In the genomic region with DNA sequence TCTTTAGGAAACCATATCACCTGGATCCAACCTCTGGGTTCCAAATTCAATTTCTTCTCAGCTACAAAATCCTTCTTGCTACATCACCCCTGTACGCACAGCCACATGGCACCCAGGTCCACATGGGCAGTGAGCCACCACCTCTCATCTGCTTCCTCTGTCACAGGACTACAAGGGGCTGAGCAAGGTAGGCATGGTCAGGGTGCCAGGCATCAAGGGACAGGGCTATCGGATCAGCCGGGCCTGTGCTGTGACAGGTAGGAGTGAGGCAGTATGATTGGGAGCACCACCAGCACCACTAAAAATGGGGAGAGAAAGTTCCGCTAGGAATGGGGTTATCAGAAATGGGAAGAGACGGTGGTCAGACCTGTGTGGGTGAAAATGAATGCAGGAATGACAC, we compare ENCODE assay signal across 1 cellular context.
TF ChIP-seq lines count a peak whose summit lies in the region.

No MANE protein-coding gene starts in this region.

TF ChIP-seq in K562, 482 proteins besides CTCF, POLR2A, EP300 and RAD21:
- TF ChIP-seq ATF1 (CRISPR knock-in tag; IDR thresholded peaks at IDR 0.05), result no peak
- no peak for TF ChIP-seq ATF1 (tag; IDR thresholded peaks at IDR 0.05)
- TF ChIP-seq SNRNP70 (optimal IDR thresholded peaks at IDR 0.05; ENCODE audit: low read depth, low read length), result no peak
- TF ChIP-seq SRSF3 (IDR thresholded peaks at IDR 0.05; ENCODE audit: insufficient read depth, low read length), result no peak
- no peak for TF ChIP-seq ATF7 (IDR thresholded peaks at IDR 0.05)
- no peak for TF ChIP-seq PML (IDR thresholded peaks at IDR 0.05; ENCODE audit: low read length)
- TF ChIP-seq, protein P1, sequence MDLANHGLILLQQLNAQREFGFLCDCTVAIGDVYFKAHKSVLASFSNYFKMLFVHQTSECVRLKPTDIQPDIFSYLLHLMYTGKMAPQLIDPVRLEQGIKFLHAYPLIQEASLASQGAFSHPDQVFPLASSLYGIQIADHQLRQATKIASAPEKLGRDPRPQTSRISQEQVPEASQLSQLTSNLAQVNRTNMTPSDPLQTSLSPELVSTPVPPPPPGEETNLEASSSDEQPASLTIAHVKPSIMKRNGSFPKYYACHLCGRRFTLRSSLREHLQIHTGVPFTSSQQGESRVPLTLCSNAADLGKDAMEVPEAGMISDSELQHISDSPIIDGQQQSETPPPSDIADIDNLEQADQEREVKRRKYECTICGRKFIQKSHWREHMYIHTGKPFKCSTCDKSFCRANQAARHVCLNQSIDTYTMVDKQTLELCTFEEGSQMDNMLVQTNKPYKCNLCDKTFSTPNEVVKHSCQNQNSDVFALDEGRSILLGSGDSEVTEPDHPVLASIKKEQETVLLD (IDR thresholded peaks at IDR 0.05), result no peak
- TF ChIP-seq ZNF586 (CRISPR knock-in tag; conservative IDR thresholded peaks at IDR 0.05), result no peak
TF ChIP-seq in K562: peak in this region for 0.
